In genomic region chr14:51504626-51505025, GRCh38 we compare ENCODE assay signal across 25 cellular contexts.
DNase-seq lines count a peak whose midpoint lies in the region; ATAC-seq and TF ChIP-seq lines count a peak whose summit lies in the region.
"Had no signal": no experiment of that assay in that cellular context is flagged by ENCODE, and none has a peak within 500 bp of the region (broad histone marks: within the 10 kb centered on the region; RNA-seq: fewer than 3 reads in every experiment).

No MANE protein-coding gene starts in this region.

- no TSS peak for BruUV-seq in IMR-90 (replicated peaks; lab: Mats Ljungman, UMichigan)

- H2BK15ac ChIP-seq in IMR-90 (ENCODE audit: low read depth, low read length): peak overlapping the region; percentile 19; the same call in 1 of the 3 replicates

- peak; percentile 50 for ATAC-seq in IMR-90 (ENCODE audit: low read depth)
- no peak for ATAC-seq in RWPE2 (ENCODE audit: low read depth)
- ATAC-seq in GM19395 (IDR thresholded peaks at IDR 0.05; ENCODE audit: unreplicated experiment): no peak
- no peak for ATAC-seq in GM19463 (IDR thresholded peaks at IDR 0.05; ENCODE audit: unreplicated experiment)
- ATAC-seq: A549, HCT116, T-cell had no signal

- DNase-seq in DMS 273 (lab: John Stamatoyannopoulos, UW; ENCODE audit: unreplicated experiment): peak; percentile 68
- no peak for DNase-seq in IMR-90
- DNase-seq in RWPE2 (ENCODE audit: low spot score): no peak
- DNase-seq in myocyte (ENCODE audit: low read depth): peak; percentile 80
- DNase-seq in KBM-7: no peak
- DNase-seq: AML-193; C1 segment of cervical spinal cord; CD4-positive, alpha-beta memory T cell; COR-L47; DMS79; GF-D8; Karpas-422; NCI-H1105 treated with DMSO at 0.1 percent for 48 hours; NCI-H146; NCI-H2029 treated with DMSO at 0.1 percent for 48 hours; NCI-H345; NCI-H524 treated with DMSO at 0.1 percent for 48 hours; NCI-H774; RPMI8226; SHP77; T-cell had no signal

- H2AFZ ChIP-seq in IMR-90 (replicated peaks; ENCODE audit: low read length, poor library complexity): no peak overlapping the region

- H3K4me1 ChIP-seq in IMR-90 (ENCODE audit: control insufficient read depth, insufficient read depth, low read length): peaks cover 13% of the 10 kb centered on the region
- peaks cover 27% of the 10 kb centered on the region for H3K4me1 ChIP-seq in RWPE2 (ENCODE audit: insufficient read depth, poor library complexity, severe bottlenecking)
- H3K4me1 ChIP-seq: A549 had no signal

- CTCF ChIA-PET in IMR-90 (lab: Yijun Ruan, JAX): interaction anchor here (0.6 kb wide), 1 partner anchor 20 kb away, joined by 3 read pairs; no protein-coding TSS in a partner anchor

- TF ChIP-seq RAD21 in IMR-90 (IDR thresholded peaks at IDR 0.05; ENCODE audit: low read length): no peak

- peak overlapping the region; percentile 26; the same call in 1 of the 2 replicates for H3K4ac ChIP-seq in IMR-90 (ENCODE audit: low read depth, low read length)

- H4K8ac ChIP-seq in IMR-90 (ENCODE audit: low read depth in 2 of 2, low read length in 2 of 2): peak overlapping the region in 1 of 2 experiments; percentile 41; a peak in 1 of 4 replicates

- no peaks in the 10 kb centered on the region for H3K9me1 ChIP-seq in IMR-90 (ENCODE audit: insufficient read depth, low read length)

- H4K5ac ChIP-seq in IMR-90 (ENCODE audit: low read depth, low read length): no peak overlapping the region

- no peak overlapping the region for H3K14ac ChIP-seq in IMR-90 (replicated peaks; ENCODE audit: low read depth, low read length)

- no peak overlapping the region for H3K9ac ChIP-seq in IMR-90 (ENCODE audit: low read depth, low read length)

- intact Hi-C loops in IMR-90 (cut with micrococcal nuclease): no loop called here

- H3K18ac ChIP-seq in IMR-90 (ENCODE audit: low read depth, low read length): peak overlapping the region; percentile 18; the same call in 1 of the 2 replicates

- H3K4me2 ChIP-seq in IMR-90 (ENCODE audit: low read depth, low read length): no peak overlapping the region
- H3K4me2 ChIP-seq: A549 had no signal

- H3K4me3 ChIP-seq in IMR-90 (ENCODE audit: insufficient read depth, low read depth, low read length) (no peak overlapping the region), RWPE2 (ENCODE audit: severe bottlenecking) (no peak overlapping the region)
- H3K4me3 ChIP-seq: A549 had no signal

- no peak for TF ChIP-seq CTCF in IMR-90 (conservative IDR thresholded peaks at IDR 0.05; ENCODE audit: low read depth, low read length)
- TF ChIP-seq CTCF in RWPE2 (IDR thresholded peaks at IDR 0.05; ENCODE audit: poor library complexity, severe bottlenecking): no peak

- H4K91ac ChIP-seq in IMR-90 (ENCODE audit: insufficient read depth, low read depth, low read length): peak overlapping the region; percentile 24; the same call in 1 of the 2 replicates

- dilution Hi-C loops in IMR-90 (cut with HindIII; ENCODE audit: low sequenced_read_pairs, unreplicated experiment): no loop called here

- H3K56ac ChIP-seq in IMR-90 (ENCODE audit: extremely low read depth, insufficient read depth, low read length): no peak overlapping the region

- peak overlapping the region; percentile 37; the same call in 1 of the 2 replicates for H2AK5ac ChIP-seq in IMR-90 (ENCODE audit: low read depth, low read length)

- H3K36me3 ChIP-seq in IMR-90 (ENCODE audit: control insufficient read depth, insufficient read depth, low read length) (no peaks in the 10 kb centered on the region), RWPE2 (ENCODE audit: low read depth) (peaks cover 66% of the 10 kb centered on the region)

- in situ Hi-C loops in IMR-90 (cut with MboI; ENCODE audit: low sequenced_read_pairs): no loop called here
- in situ Hi-C loops in KBM-7 (cut with MboI; ENCODE audit: low pct_unique_long_range_greater_than_20kb, low sequenced_read_pairs): no loop called here

- H4K20me1 ChIP-seq in IMR-90 (ENCODE audit: insufficient read depth, low read length): no peaks in the 10 kb centered on the region

- no peak overlapping the region for H2AK9ac ChIP-seq in IMR-90 (replicated peaks; ENCODE audit: low read depth, low read length, poor library complexity)

- H3K79me1 ChIP-seq in IMR-90 (ENCODE audit: low read depth in 1 of 2, low read length in 2 of 2): no peaks in the 10 kb centered on the region

- H3K9me3 ChIP-seq in IMR-90 (ENCODE audit: control insufficient read depth, insufficient read depth, low read length): no peaks in the 10 kb centered on the region
- peaks cover 8% of the 10 kb centered on the region for H3K9me3 ChIP-seq in RWPE2 (ENCODE audit: severe bottlenecking)
- H3K9me3 ChIP-seq: A549 had no signal

- H3K27me3 ChIP-seq in IMR-90 (ENCODE audit: control insufficient read depth, insufficient read depth, low read length) (no peaks in the 10 kb centered on the region), RWPE2 (ENCODE audit: insufficient read depth, poor library complexity, severe bottlenecking) (no peaks in the 10 kb centered on the region)

- no peak overlapping the region for H3K23ac ChIP-seq in IMR-90 (ENCODE audit: low read depth, low read length)

- TF ChIP-seq POLR2A in IMR-90 (IDR thresholded peaks at IDR 0.05; ENCODE audit: low read depth, low read length): no peak

- POLR2A ChIA-PET in IMR-90 (lab: Charles Lee; ENCODE audit: unreplicated experiment): no interaction called here

- no CpG with 5 or more reads among the region's 1 CpG for WGBS in IMR-90 (ENCODE audit: extremely low coverage in 2 of 2, insufficient read length in 1 of 2), 2 experiments

- no peak overlapping the region for H3K27ac ChIP-seq in IMR-90 (ENCODE audit: insufficient read depth, low read length)
- peak overlapping the region; percentile 62 for H3K27ac ChIP-seq in RWPE2 (ENCODE audit: poor library complexity, severe bottlenecking)
- H3K27ac ChIP-seq: A549 had no signal

- no peak overlapping the region for H2BK5ac ChIP-seq in IMR-90 (ENCODE audit: low read depth, low read length, poor library complexity, severe bottlenecking)

- peak overlapping the region; percentile 5; the same call in 1 of the 2 replicates for H2BK120ac ChIP-seq in IMR-90 (ENCODE audit: low read depth, low read length)

- H2BK20ac ChIP-seq in IMR-90 (ENCODE audit: low read depth, low read length): 0 out of 2 replicates have a peak overlapping the region, but pooled peaks have one; percentile 0

TF ChIP-seq in IMR-90, 13 proteins besides CTCF, POLR2A, EP300 and RAD21:
- TF ChIP-seq FOS (IDR thresholded peaks at IDR 0.05; ENCODE audit: low read depth, low read length) (no peak), ELK1 (IDR thresholded peaks at IDR 0.05; ENCODE audit: borderline replicate concordance, low read depth, low read length) (no peak), CHD1 (IDR thresholded peaks at IDR 0.05; ENCODE audit: low read depth, low read length) (no peak), CEBPB (IDR thresholded peaks at IDR 0.05; ENCODE audit: low read depth, low read length) (no peak)
TF ChIP-seq in IMR-90: peak in this region for 0.

Comparison
In these comparisons a context has a peak if more than half of its experiments do, and no peak if none do; other contexts are left out.
1. DNase-seq: peak in DMS 273 (single experiment) and myocyte (single experiment); none in IMR-90 (single experiment), RWPE2 (single experiment) and KBM-7 (single experiment).